In the genomic region with DNA sequence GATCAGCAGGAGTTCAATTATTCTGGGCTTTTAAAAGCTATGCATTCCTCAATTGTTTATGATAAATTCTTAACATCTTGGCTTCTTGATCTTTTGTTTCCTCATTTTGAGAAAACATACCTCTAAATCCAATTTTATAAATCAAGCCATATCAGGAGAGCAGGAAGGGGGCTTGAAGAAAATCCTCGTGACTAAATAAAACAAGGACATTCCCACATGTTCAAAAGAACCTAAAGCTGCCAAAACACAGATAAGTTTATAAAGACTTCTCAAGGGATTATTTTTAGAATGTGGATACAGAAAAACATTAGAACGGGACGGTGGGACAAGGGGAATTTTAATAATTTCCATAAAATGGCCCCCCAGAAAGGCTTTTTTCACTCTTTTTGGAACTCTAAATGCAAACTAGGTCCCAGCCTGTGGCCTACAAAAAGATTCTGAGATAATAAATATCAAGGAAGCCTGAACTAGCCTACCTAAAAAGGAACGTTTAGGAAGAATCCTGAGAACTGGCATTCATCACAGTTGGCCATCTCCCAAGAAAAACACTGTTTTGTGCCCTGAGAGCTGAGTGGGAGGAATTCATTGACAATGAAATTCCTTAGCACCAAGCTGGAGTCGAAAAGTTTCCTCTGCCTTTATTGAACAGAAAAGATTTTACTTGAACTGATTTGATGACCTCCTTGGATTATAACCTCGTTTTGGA, we compare ENCODE assay signal across 9 cellular contexts. TPM values are rescaled to one million over a fixed set of nuclear protein-coding genes. Genes with fewer than 3 reads are reported as not detected.
DNase-seq lines count a peak whose midpoint lies in the region; ATAC-seq and TF ChIP-seq lines count a peak whose summit lies in the region.
"Had no signal": no experiment of that assay in that cellular context is flagged by ENCODE, and none has a peak within 500 bp of the region (broad histone marks: within the 10 kb centered on the region; RNA-seq: fewer than 3 reads in every experiment).

No MANE protein-coding gene starts in this region.

- H3K27me3 ChIP-seq in right cardiac atrium (ENCODE audit: control insufficient read depth, insufficient read depth): no peaks in the 10 kb centered on the region
- no peaks in the 10 kb centered on the region for H3K27me3 ChIP-seq in rectal smooth muscle tissue (ENCODE audit: control insufficient read depth, insufficient read depth, low read length)

- peak; percentile 79 to 88 for ATAC-seq in right cardiac atrium
- no peak for ATAC-seq in GM18861 (IDR thresholded peaks at IDR 0.05; ENCODE audit: unreplicated experiment)
- no peak for ATAC-seq in GM18867 (IDR thresholded peaks at IDR 0.05; ENCODE audit: unreplicated experiment)
- no peak for ATAC-seq in GM18505 (IDR thresholded peaks at IDR 0.05; ENCODE audit: unreplicated experiment)

- no peak overlapping the region for H3K27ac ChIP-seq in right cardiac atrium (ENCODE audit: low read length)
- H3K27ac ChIP-seq in rectal smooth muscle tissue (ENCODE audit: low read depth, low read length): peak overlapping the region; percentile 78

- no peak overlapping the region for H3K9ac ChIP-seq in rectal smooth muscle tissue (ENCODE audit: low read length)

- no peaks in the 10 kb centered on the region for H3K9me3 ChIP-seq in right cardiac atrium (ENCODE audit: control insufficient read depth, low read length)

- intact Hi-C loops in right cardiac atrium (cut with DNase I): no loop called here

- H3K4me3 ChIP-seq in right cardiac atrium (ENCODE audit: low read length) (no peak overlapping the region), rectal smooth muscle tissue (ENCODE audit: low read length) (no peak overlapping the region)

- H3K36me3 ChIP-seq in rectal smooth muscle tissue (ENCODE audit: control insufficient read depth, insufficient read depth, low read length): no peaks in the 10 kb centered on the region

- no peak for TF ChIP-seq POLR2A in GM18505 (IDR thresholded peaks at IDR 0.05; ENCODE audit: borderline replicate concordance, extremely low read depth, insufficient read depth, insufficient read length)

- 15% methylated on average over 6 of the region's 6 CpGs for WGBS in right cardiac atrium

- H3K4me1 ChIP-seq in right cardiac atrium (ENCODE audit: control insufficient read depth, insufficient read depth, low read length): peaks cover 2% of the 10 kb centered on the region
- peaks cover 11% of the 10 kb centered on the region for H3K4me1 ChIP-seq in rectal smooth muscle tissue (ENCODE audit: control insufficient read depth, insufficient read depth, low read length)

- DNase-seq in ELR (ENCODE audit: low read depth) (peak; percentile 32), astrocyte of the hippocampus (ENCODE audit: low read depth, low spot score) (peak; percentile 96), right cardiac atrium (no peak), NCI-H748 (lab: John Stamatoyannopoulos, UW; ENCODE audit: unreplicated experiment) (no peak)

RNA-seq across cellular contexts. Expression of gene ZAR1L, which starts 30.1 kb away (rescaled TPM):
- not detected for total RNA-seq in right cardiac atrium
- polyA plus RNA-seq in right cardiac atrium: not detected
- total RNA-seq: T-helper 2 cell treated with Interferon-gamma antibody and Interleukin-4, amounts not matched to agents 100 ng/mL and 5 ng/mL, for 36 hours had no signal

RNA-seq across cellular contexts. Expression of gene BRCA2, which starts 30.2 kb away (rescaled TPM):
- 1 to 10 TPM in 3 of 4 donors, under 1 TPM in 1; 0.51 to 1.2 (median 1.1) TPM for total RNA-seq in right cardiac atrium
- polyA plus RNA-seq in right cardiac atrium: 0.07 TPM

Comparison
In these comparisons a context has a peak if more than half of its experiments do, and no peak if none do; other contexts are left out.
1. DNase-seq: peak in ELR (single experiment) and astrocyte of the hippocampus (single experiment); none in right cardiac atrium (0 of 3) and NCI-H748 (single experiment).
2. ATAC-seq: peak in right cardiac atrium (2 of 2); none in GM18861 (single experiment), GM18867 (single experiment) and GM18505 (single experiment).